Comparison of ENCODE assay signal across 16 cellular contexts in the genomic region with DNA sequence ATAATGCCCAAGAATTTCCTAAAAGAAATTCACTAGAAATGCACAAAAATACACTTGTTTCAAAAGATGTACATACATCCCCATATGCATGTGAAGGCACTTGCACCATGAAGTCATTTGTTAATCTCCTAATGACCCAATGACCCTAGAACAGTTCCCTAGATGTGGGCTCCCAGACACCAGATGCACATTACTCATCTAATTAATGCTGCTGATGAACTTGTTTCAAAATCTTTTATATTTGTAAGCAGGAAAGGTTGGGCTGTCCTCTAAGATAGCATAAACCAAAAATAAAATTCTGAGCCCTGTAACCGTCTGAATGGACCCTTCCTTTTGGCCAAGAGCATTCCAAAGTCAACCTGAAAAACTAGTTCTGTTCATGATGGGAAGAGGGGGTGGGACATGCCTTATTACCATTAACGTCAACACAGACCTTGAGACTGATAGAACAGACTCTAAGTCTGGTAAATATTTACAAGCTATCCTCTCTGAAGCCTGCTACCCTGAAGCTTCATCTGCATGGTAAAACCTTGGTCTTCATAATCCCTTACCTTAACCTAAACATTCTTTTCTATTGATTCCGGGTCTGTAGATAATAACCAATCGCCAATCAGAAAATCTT.
DNase-seq lines count a peak whose midpoint lies in the region; TF ChIP-seq lines count a peak whose summit lies in the region.
"Had no signal": no experiment of that assay in that cellular context is flagged by ENCODE, and none has a peak within 500 bp of the region (broad histone marks: within the 10 kb centered on the region; RNA-seq: fewer than 3 reads in every experiment).

No MANE protein-coding gene starts in this region.

- no peaks in the 10 kb centered on the region for H3K79me1 ChIP-seq in mesenchymal stem cell (replicated peaks; ENCODE audit: low read length, poor library complexity, severe bottlenecking)

- no peak overlapping the region for H3K18ac ChIP-seq in mesenchymal stem cell (ENCODE audit: low read depth in 1 of 2, low read length in 2 of 2)

- no peak overlapping the region for H2BK120ac ChIP-seq in mesenchymal stem cell (ENCODE audit: low read depth, low read length)

- H3K4me1 ChIP-seq in A673 (ENCODE audit: insufficient read depth, low read length, poor library complexity, severe bottlenecking): peaks cover 52% of the 10 kb centered on the region
- H3K4me1 ChIP-seq in mesenchymal stem cell (ENCODE audit: control insufficient read depth, insufficient read depth, low read depth, low read length): peaks cover 9% of the 10 kb centered on the region

- H3K4me1 Mint-ChIP-seq in glutamatergic neuron (ENCODE audit: low read depth, unreplicated experiment): peaks cover 20% of the 10 kb centered on the region
- no peaks in the 10 kb centered on the region for H3K4me1 Mint-ChIP-seq in activated naive CD4-positive, alpha-beta T cell treated with anti-CD3 and anti-CD28 coated beads, Interleukin-2, amount 10 ng/mL, durations not matched to agents 7 days and 5 days
- H3K4me1 Mint-ChIP-seq: activated CD4-positive, alpha-beta T cell treated with anti-CD3 and anti-CD28 coated beads, Interleukin-2, amount 10 ng/mL, durations not matched to agents 7 days and 5 days had no signal

- H3K4me3 Mint-ChIP-seq in glutamatergic neuron (ENCODE audit: unreplicated experiment): peak overlapping the region; percentile 30
- H3K4me3 Mint-ChIP-seq in activated naive CD4-positive, alpha-beta T cell treated with anti-CD3 and anti-CD28 coated beads, Interleukin-2, amount 10 ng/mL, durations not matched to agents 7 days and 5 days: no peak overlapping the region
- H3K4me3 Mint-ChIP-seq: activated CD4-positive, alpha-beta T cell treated with anti-CD3 and anti-CD28 coated beads, Interleukin-2, amount 10 ng/mL, durations not matched to agents 7 days and 5 days; CD8-positive, alpha-beta T cell; stimulated activated naive CD8-positive, alpha-beta T cell treated with anti-CD3 and anti-CD28 coated beads, Interleukin-15, Interleukin-2, amounts not matched to agents 100 ng/mL and 50 ng/mL, for 24 hours had no signal

- H3K27ac Mint-ChIP-seq in glutamatergic neuron (ENCODE audit: unreplicated experiment): peak overlapping the region; percentile 63
- no peak overlapping the region for H3K27ac Mint-ChIP-seq in activated naive CD4-positive, alpha-beta T cell treated with anti-CD3 and anti-CD28 coated beads, Interleukin-2, amount 10 ng/mL, durations not matched to agents 7 days and 5 days
- H3K27ac Mint-ChIP-seq: activated CD4-positive, alpha-beta T cell treated with anti-CD3 and anti-CD28 coated beads, Interleukin-2, amount 10 ng/mL, durations not matched to agents 7 days and 5 days; CD8-positive, alpha-beta T cell; stimulated activated naive CD8-positive, alpha-beta T cell treated with anti-CD3 and anti-CD28 coated beads, Interleukin-15, Interleukin-2, amounts not matched to agents 100 ng/mL and 50 ng/mL, for 24 hours had no signal

- H3K9me3 ChIP-seq in A673 (ENCODE audit: low read depth, low read length, poor library complexity, severe bottlenecking) (no peaks in the 10 kb centered on the region), mesenchymal stem cell (ENCODE audit: control insufficient read depth, low read length) (no peaks in the 10 kb centered on the region)
- H3K9me3 ChIP-seq: heart left ventricle had no signal

- H2AK5ac ChIP-seq in mesenchymal stem cell (ENCODE audit: low read length, severe bottlenecking): no peak overlapping the region

- H2BK5ac ChIP-seq in mesenchymal stem cell (ENCODE audit: low read depth, low read length, poor library complexity, severe bottlenecking): no peak overlapping the region

- no peak overlapping the region for H3K23ac ChIP-seq in mesenchymal stem cell (ENCODE audit: low read length in 2 of 2)

- WGBS in mesenchymal stem cell: 71% methylated on average over 3 of the region's 4 CpGs

- intact Hi-C loops in A673 (cut with micrococcal nuclease; ENCODE audit: unreplicated experiment): loop anchor here (2.0 to 10.0 kb wide), 4 partner anchors 70 to 762 kb away; a partner anchor contains a TSS

- POLR2A ChIA-PET in A673 (lab: Charles Lee; ENCODE audit: low non-redundant PET): no interaction called here

- DNase-seq in A673 (ENCODE audit: low spot score) (no peak), LNCaP clone FGC (ENCODE audit: low read depth) (peak; percentile 44), glutamatergic neuron (no peak), mesenchymal stem cell (no peak), NCI-H1105 (lab: John Stamatoyannopoulos, UW) (no peak), NCI-H345 treated with DMSO at 0.1 percent for 48 hours (lab: John Stamatoyannopoulos, UW; ENCODE audit: unreplicated experiment) (no peak), brain microvascular endothelial cell (no peak)
- DNase-seq in activated naive CD4-positive, alpha-beta T cell treated with anti-CD3 and anti-CD28 coated beads, Interleukin-2, amount 10 ng/mL, durations not matched to agents 7 days and 5 days: no peak
- DNase-seq: activated CD4-positive, alpha-beta T cell treated with anti-CD3 and anti-CD28 coated beads, Interleukin-2, amount 10 ng/mL, durations not matched to agents 7 days and 5 days; CD8-positive, alpha-beta T cell; heart left ventricle; NCI-H1105 treated with DMSO at 0.1 percent for 48 hours; NCI-H2171 treated with DMSO at 0.1 percent for 48 hours; stimulated activated CD4-positive, alpha-beta T cell treated with anti-CD3 and anti-CD28 coated beads, Interleukin-2, amount 100 ng/mL, for 24 hours had no signal

- no peak overlapping the region for H2AFZ ChIP-seq in mesenchymal stem cell (ENCODE audit: low read depth, low read length)

- no peak overlapping the region for H3K14ac ChIP-seq in mesenchymal stem cell (ENCODE audit: low read length in 2 of 2)

- H4K8ac ChIP-seq in mesenchymal stem cell (ENCODE audit: low read length): no peak overlapping the region

- no peaks in the 10 kb centered on the region for H3K36me3 ChIP-seq in A673 (ENCODE audit: insufficient read depth, low read length, poor library complexity, severe bottlenecking)
- no peaks in the 10 kb centered on the region for H3K36me3 ChIP-seq in mesenchymal stem cell (ENCODE audit: control insufficient read depth in 1 of 2, insufficient read depth in 2 of 2, low read depth in 1 of 2, low read length in 2 of 2)
- no peaks in the 10 kb centered on the region for H3K36me3 ChIP-seq in brain microvascular endothelial cell (replicated peaks)
- H3K36me3 ChIP-seq: heart left ventricle had no signal

- no peak overlapping the region for H3K4ac ChIP-seq in mesenchymal stem cell (ENCODE audit: low read depth in 1 of 2, low read length in 2 of 2)

- no peak overlapping the region for H2BK15ac ChIP-seq in mesenchymal stem cell (ENCODE audit: low read depth, poor library complexity, severe bottlenecking)

- CTCF ChIA-PET in A673 (lab: Charles Lee): no interaction called here
- CTCF ChIA-PET in activated naive CD4-positive, alpha-beta T cell treated with anti-CD3 and anti-CD28 coated beads, Interleukin-2, amount 10 ng/mL, durations not matched to agents 7 days and 5 days (lab: Charles Lee): no interaction called here

- H3K9me3 Mint-ChIP-seq in glutamatergic neuron (ENCODE audit: unreplicated experiment): no peaks in the 10 kb centered on the region
- no peaks in the 10 kb centered on the region for H3K9me3 Mint-ChIP-seq in activated naive CD4-positive, alpha-beta T cell treated with anti-CD3 and anti-CD28 coated beads, Interleukin-2, amount 10 ng/mL, durations not matched to agents 7 days and 5 days
- H3K9me3 Mint-ChIP-seq: activated CD4-positive, alpha-beta T cell treated with anti-CD3 and anti-CD28 coated beads, Interleukin-2, amount 10 ng/mL, durations not matched to agents 7 days and 5 days; CD8-positive, alpha-beta T cell; stimulated activated naive CD8-positive, alpha-beta T cell treated with anti-CD3 and anti-CD28 coated beads, Interleukin-15, Interleukin-2, amounts not matched to agents 100 ng/mL and 50 ng/mL, for 24 hours had no signal

- no peak overlapping the region for H2BK12ac ChIP-seq in mesenchymal stem cell (ENCODE audit: low read length in 2 of 2)

- H3K4me3 ChIP-seq in A673 (ENCODE audit: low read depth, low read length, poor library complexity, severe bottlenecking) (no peak overlapping the region), LNCaP clone FGC (ENCODE audit: low read depth, low read length) (no peak overlapping the region), mesenchymal stem cell (ENCODE audit: insufficient read depth in 1 of 2, low read depth in 1 of 2, low read length in 2 of 2) (no peak overlapping the region), brain microvascular endothelial cell (ENCODE audit: low read depth, low read length) (no peak overlapping the region)
- H3K4me3 ChIP-seq: heart left ventricle had no signal

- H4K91ac ChIP-seq in mesenchymal stem cell (ENCODE audit: low read length): no peak overlapping the region

- H3K4me2 ChIP-seq in mesenchymal stem cell (ENCODE audit: low read length, poor library complexity, severe bottlenecking): no peak overlapping the region
- H3K4me2 ChIP-seq: KMS-11 had no signal

- BruUV-seq in A673 (replicated peaks; lab: Mats Ljungman, UMichigan): no TSS peak

- in situ Hi-C loops in brain microvascular endothelial cell (cut with HindIII; ENCODE audit: low pct_ligation_motif_present, low sequenced_read_pairs): no loop called here

- H3K27me3 Mint-ChIP-seq in glutamatergic neuron (ENCODE audit: unreplicated experiment): peaks cover 4% of the 10 kb centered on the region
- H3K27me3 Mint-ChIP-seq in activated naive CD4-positive, alpha-beta T cell treated with anti-CD3 and anti-CD28 coated beads, Interleukin-2, amount 10 ng/mL, durations not matched to agents 7 days and 5 days: no peaks in the 10 kb centered on the region

- H3K27me3 ChIP-seq in A673 (replicated peaks; ENCODE audit: insufficient read depth, low read depth, low read length, poor library complexity) (no peaks in the 10 kb centered on the region), mesenchymal stem cell (ENCODE audit: control insufficient read depth in 1 of 2, insufficient read depth in 1 of 2, low read length in 2 of 2) (peaks cover 0 to 5% of the 10 kb centered on the region in 2 experiments), brain microvascular endothelial cell (replicated peaks) (no peaks in the 10 kb centered on the region)

- H3K27ac ChIP-seq in A673 (ENCODE audit: low read depth, low read length, poor library complexity, severe bottlenecking) (peak overlapping the region; percentile 93), mesenchymal stem cell (ENCODE audit: low read length, poor library complexity, severe bottlenecking) (peak overlapping the region; percentile 82), brain microvascular endothelial cell (no peak overlapping the region)
- H3K27ac ChIP-seq: heart left ventricle, KMS-11 had no signal

- H3K36me3 Mint-ChIP-seq in glutamatergic neuron (ENCODE audit: unreplicated experiment): peaks cover under 1% of the 10 kb centered on the region
- no peaks in the 10 kb centered on the region for H3K36me3 Mint-ChIP-seq in activated naive CD4-positive, alpha-beta T cell treated with anti-CD3 and anti-CD28 coated beads, Interleukin-2, amount 10 ng/mL, durations not matched to agents 7 days and 5 days
- H3K36me3 Mint-ChIP-seq: CD8-positive, alpha-beta T cell had no signal

- TF ChIP-seq CTCF in A673 (conservative IDR thresholded peaks at IDR 0.05; ENCODE audit: low read depth, low read length) (no peak), LNCaP clone FGC (IDR thresholded peaks at IDR 0.05; ENCODE audit: control insufficient read depth, extremely low read depth, insufficient read depth) (no peak), glutamatergic neuron (IDR thresholded peaks at IDR 0.05; ENCODE audit: partially characterized antibody, unreplicated experiment) (no peak), brain microvascular endothelial cell (IDR thresholded peaks at IDR 0.05; ENCODE audit: low read depth, low read length, missing control alignments) (no peak)

- H3K9ac ChIP-seq in mesenchymal stem cell (ENCODE audit: low read length): no peak overlapping the region
- H3K9ac ChIP-seq: KMS-11 had no signal
